Comparison of ENCODE assay signal across 1 cellular context in genomic region chr5:172453986-172454354, GRCh38.
TF ChIP-seq lines count a peak whose summit lies in the region.

No MANE protein-coding gene starts in this region.

TF ChIP-seq in SK-N-SH treated with all-trans-retinoic acid at 6 μM for 48 hours, 23 proteins besides CTCF, POLR2A, EP300 and RAD21 (continued from another document):
- TF ChIP-seq BACH2 (CRISPR knock-in tag; IDR thresholded peaks at IDR 0.05; ENCODE audit: borderline replicate concordance), result no peak
- no peak for TF ChIP-seq SNAI2 (CRISPR knock-in tag; IDR thresholded peaks at IDR 0.05)
- TF ChIP-seq CREB5 (CRISPR knock-in tag; IDR thresholded peaks at IDR 0.05; ENCODE audit: low read depth), result no peak
- no peak for TF ChIP-seq ZC3H10 (CRISPR knock-in tag; IDR thresholded peaks at IDR 0.05)
- no peak for TF ChIP-seq ZNF70 (CRISPR knock-in tag; IDR thresholded peaks at IDR 0.05)
- TF ChIP-seq ZFP3 (CRISPR knock-in tag; IDR thresholded peaks at IDR 0.05), result no peak
- no peak for TF ChIP-seq ARNTL (CRISPR knock-in tag; IDR thresholded peaks at IDR 0.05; ENCODE audit: borderline replicate concordance, low read depth)
- TF ChIP-seq ZNF565 (CRISPR knock-in tag; conservative IDR thresholded peaks at IDR 0.05; ENCODE audit: low read depth), result no peak
- no peak for TF ChIP-seq ZNF8 (CRISPR knock-in tag; IDR thresholded peaks at IDR 0.05)
